In the genomic region with DNA sequence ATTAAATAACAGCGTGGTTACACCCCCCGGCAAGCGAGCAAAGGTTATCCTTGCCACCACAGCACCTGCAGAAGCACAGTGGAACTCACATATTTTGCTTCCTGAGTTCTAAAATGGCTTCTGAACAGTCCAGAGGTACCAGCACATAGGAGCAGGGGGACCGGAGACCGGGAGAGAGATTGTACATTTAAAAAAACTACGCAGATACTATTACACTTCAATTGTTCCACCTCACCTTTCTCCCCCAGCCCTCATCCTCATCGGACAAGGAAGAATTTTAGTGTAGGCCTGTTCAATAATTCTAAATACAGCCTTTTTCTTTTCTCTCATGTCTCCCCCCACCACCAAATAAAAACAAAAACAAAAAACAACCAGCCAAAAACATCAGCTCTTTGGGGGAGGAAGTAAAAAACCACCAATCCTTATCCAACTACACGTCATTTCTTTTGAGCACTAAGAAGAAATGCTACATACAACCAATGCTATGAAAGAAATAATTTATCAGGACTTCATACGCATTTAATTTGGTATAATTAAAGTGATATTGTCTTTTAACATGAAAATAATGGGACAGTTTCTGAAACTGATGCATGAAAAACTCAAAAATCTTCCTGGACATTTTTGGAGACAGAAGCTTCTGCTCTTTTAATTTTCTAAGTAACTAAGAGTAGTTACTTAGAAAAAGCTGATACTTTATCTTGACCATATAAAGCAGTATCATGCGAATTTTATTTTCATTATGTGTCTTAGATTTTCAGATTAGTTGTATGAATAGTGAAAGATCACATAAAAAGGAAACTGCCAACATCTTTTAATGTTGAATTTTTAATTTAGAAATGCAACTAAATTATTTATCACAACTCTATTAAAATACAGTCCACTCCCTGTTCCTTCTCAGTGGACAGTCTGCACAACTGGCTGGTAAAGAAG, we compare ENCODE assay signal across 8 cellular contexts. TPM values are rescaled to one million over a fixed set of nuclear protein-coding genes. Genes with fewer than 3 reads are reported as not detected.
A peak's percentile ranks its signal among the peaks of the same experiment; 100 is the strongest.
DNase-seq lines count a peak whose midpoint lies in the region; ATAC-seq, FAIRE-seq and TF ChIP-seq lines count a peak whose summit lies in the region.

No MANE protein-coding gene starts in this region.

- peak overlapping the region; percentile 67 to 89 (median 81) for H3K4me3 Mint-ChIP-seq in brain

- TF ChIP-seq CTCF in A673 (conservative IDR thresholded peaks at IDR 0.05; ENCODE audit: low read depth, low read length) (no peak), brain (conservative IDR thresholded peaks at IDR 0.05) (no peak), right lobe of liver (IDR thresholded peaks at IDR 0.05) (no peak), upper lobe of left lung (IDR thresholded peaks at IDR 0.05) (no peak)

- H3K4me1 Mint-ChIP-seq in brain = peaks cover 26% of the 10 kb centered on the region

- TF ChIP-seq POLR2A in GM12891 (IDR thresholded peaks at IDR 0.05; ENCODE audit: low read depth, low read length) = no peak
- TF ChIP-seq POLR2A in right lobe of liver (IDR thresholded peaks at IDR 0.05) = no peak
- no peak for TF ChIP-seq POLR2A in upper lobe of left lung (IDR thresholded peaks at IDR 0.05)

- H3K27me3 ChIP-seq in A673 (replicated peaks; ENCODE audit: insufficient read depth, low read depth, low read length, poor library complexity) (no peaks in the 10 kb centered on the region), right lobe of liver (no peaks in the 10 kb centered on the region), upper lobe of left lung (no peaks in the 10 kb centered on the region)

- H3K4me3 ChIP-seq in A673 (ENCODE audit: low read depth, low read length, poor library complexity, severe bottlenecking) = peak overlapping the region; percentile 81
- peak overlapping the region; percentile 80 to 88 (median 81) for H3K4me3 ChIP-seq in right lobe of liver
- H3K4me3 ChIP-seq in upper lobe of left lung = peak overlapping the region; percentile 57 to 86 (median 72)

- peaks cover 46% of the 10 kb centered on the region for H3K4me1 ChIP-seq in A673 (ENCODE audit: insufficient read depth, low read length, poor library complexity, severe bottlenecking)
- peaks cover 0 to 12% (median 3%) of the 10 kb centered on the region in 4 donors for H3K4me1 ChIP-seq in right lobe of liver
- peaks cover 2 to 20% (median 5%) of the 10 kb centered on the region in 4 donors for H3K4me1 ChIP-seq in upper lobe of left lung

- ATAC-seq in right lobe of liver (peak; percentile 54 to 74 (median 64)), upper lobe of left lung (ENCODE audit: low FRiP score in 2 of 2) (peak in 1 of 2 donors; percentile 24), GM19351 (IDR thresholded peaks at IDR 0.05; ENCODE audit: unreplicated experiment) (no peak)

- peak; percentile 69 for DNase-seq in A673 (ENCODE audit: low spot score)
- DNase-seq in GM12891 (ENCODE audit: insufficient read length, low spot score) = no peak
- peak; percentile 86 for DNase-seq in NCI-H748 (lab: John Stamatoyannopoulos, UW; ENCODE audit: unreplicated experiment)
- peak in 2 of 3 donors; percentile 30 to 73 for DNase-seq in right lobe of liver
- DNase-seq in upper lobe of left lung = no peak
- no peak for DNase-seq in NCI-H1930 (lab: John Stamatoyannopoulos, UW)

- peaks cover 4% of the 10 kb centered on the region for H3K36me3 Mint-ChIP-seq in brain

- peak overlapping the region; percentile 98 for H3K27ac ChIP-seq in A673 (ENCODE audit: low read depth, low read length, poor library complexity, severe bottlenecking)
- H3K27ac ChIP-seq in right lobe of liver = peak overlapping the region; percentile 87 to 93 (median 90)
- peak overlapping the region; percentile 82 to 91 (median 88) for H3K27ac ChIP-seq in upper lobe of left lung

- TF ChIP-seq EP300 in upper lobe of left lung (IDR thresholded peaks at IDR 0.05) = no peak

- CTCF ChIA-PET in A673 (lab: Charles Lee) = no interaction called here

- FAIRE-seq in GM12891 (lab: Jason Lieb, UNC) = peak; percentile 43

- WGBS in right lobe of liver (ENCODE audit: insufficient coverage, low coverage, low lambda C conversion rate, missing lambda C conversion rate) = 13% methylated on average over 10 of the region's 10 CpGs
- 42 to 52% methylated on average over 10 of the region's 10 CpGs for WGBS in upper lobe of left lung, 2 donors

- H3K36me3 ChIP-seq in A673 (ENCODE audit: insufficient read depth, low read length, poor library complexity, severe bottlenecking) (peaks cover 9% of the 10 kb centered on the region), right lobe of liver (no peaks in the 10 kb centered on the region), upper lobe of left lung (no peaks in the 10 kb centered on the region)

- no peaks in the 10 kb centered on the region for H3K9me3 ChIP-seq in A673 (ENCODE audit: low read depth, low read length, poor library complexity, severe bottlenecking)
- H3K9me3 ChIP-seq in right lobe of liver = no peaks in the 10 kb centered on the region
- H3K9me3 ChIP-seq in upper lobe of left lung = no peaks in the 10 kb centered on the region

- intact Hi-C loops in A673 (cut with micrococcal nuclease; ENCODE audit: unreplicated experiment) = no loop called here
- intact Hi-C loops in right lobe of liver (cut with DNase I) = no loop called here

- POLR2A ChIA-PET in A673 (lab: Charles Lee; ENCODE audit: low non-redundant PET) = no interaction called here

- peak overlapping the region in 2 of 5 experiments; percentile 29 to 93 for H3K27ac Mint-ChIP-seq in brain

- peaks cover 96% of the 10 kb centered on the region for H3K27me3 Mint-ChIP-seq in brain

- H3K9me3 Mint-ChIP-seq in brain = no peaks in the 10 kb centered on the region

- BruUV-seq in A673 (replicated peaks; lab: Mats Ljungman, UMichigan) = TSS peak; percentile 36

TF ChIP-seq in GM12891, 5 proteins besides CTCF, POLR2A, EP300 and RAD21:
- TF ChIP-seq POU2F2 (IDR thresholded peaks at IDR 0.05; ENCODE audit: low read depth, low read length) (no peak), TAF1 (IDR thresholded peaks at IDR 0.05; ENCODE audit: low read depth, low read length) (no peak), PAX5 (IDR thresholded peaks at IDR 0.05; ENCODE audit: insufficient read depth, low read length, severe bottlenecking) (no peak), POLR2AphosphoS5 (IDR thresholded peaks at IDR 0.05; ENCODE audit: low read depth, low read length) (no peak), SPI1 (IDR thresholded peaks at IDR 0.05; ENCODE audit: low read depth, low read length) (no peak)

RNA-seq across cellular contexts. Expression of a gene that starts 9.1 kb away (rescaled TPM):
- total RNA-seq in A673 (2021) (50.9 and 53.5 TPM in 2 replicates), right lobe of liver (1 to 10 TPM; 1.2 to 6.7 (median 3.1) TPM), upper lobe of left lung (10 to 100 TPM in 2 of 6 donors, 1 to 10 TPM in 4; 2.1 to 12.7 (median 8.2) TPM)
- 27.9 TPM for polyA plus RNA-seq in GM12891 (2012; ENCODE audit: low read depth, missing spikeins)
- 251 TPM for polyA plus RNA-seq in brain (ENCODE audit: insufficient read depth, low read depth, low replicate concordance)

RNA-seq across cellular contexts. Expression of a gene that starts 19.1 kb away (rescaled TPM):
- total RNA-seq in A673 (2021) (105 and 109 TPM in 2 replicates), right lobe of liver (10 to 100 TPM; 24.1 to 32.4 (median 31.6) TPM), upper lobe of left lung (10 to 100 TPM; 30.2 to 52.3 (median 35.0) TPM)
- 62.2 TPM for polyA plus RNA-seq in GM12891 (2012; ENCODE audit: low read depth, missing spikeins)
- polyA plus RNA-seq in brain (ENCODE audit: insufficient read depth, low read depth, low replicate concordance) = 120 TPM

Comparison
In these comparisons a context has a peak if more than half of its experiments do, and no peak if none do; other contexts are left out.
1. DNase-seq: peak in A673 (single experiment), NCI-H748 (single experiment) and right lobe of liver (2 of 3); none in GM12891 (single experiment), upper lobe of left lung (0 of 2) and NCI-H1930 (0 of 2).
2. Peak in every context shown above with its lines, with median percentiles within 50 percentile points of each other: H3K27ac ChIP-seq and H3K4me3 ChIP-seq.